ENCODE assay signal across 10 cellular contexts in genomic region chr22:37976022-37976421, GRCh38. TPM values are rescaled to one million over a fixed set of nuclear protein-coding genes. Genes with fewer than 3 reads are reported as not detected.
"Had no signal": no experiment of that assay in that cellular context is flagged by ENCODE, and none has a peak within 500 bp of the region (broad histone marks: within the 10 kb centered on the region; RNA-seq: fewer than 3 reads in every experiment).

No MANE protein-coding gene starts in this region.

RNA-seq across cellular contexts. Expression of gene SOX10, which starts 8.3 kb away (rescaled TPM):
- total RNA-seq: activated CD4-positive, alpha-beta memory T cell treated with anti-CD3 and anti-CD28 coated beads, Interleukin-2, amount 10 ng/mL, durations not matched to agents 7 days and 5 days; activated CD4-positive, alpha-beta T cell treated with anti-CD3 and anti-CD28 coated beads for 36 hours; activated CD4-positive, alpha-beta T cell treated with anti-CD3 and anti-CD28 coated beads, Interleukin-2, amount 10 ng/mL, durations not matched to agents 7 days and 5 days; activated CD8-positive, alpha-beta memory T cell treated with anti-CD3 and anti-CD28 coated beads, Interleukin-2, amount 10 ng/mL, durations not matched to agents 7 days and 5 days; activated CD8-positive, alpha-beta T cell treated with anti-CD3 and anti-CD28 coated beads, Interleukin-2, amount 10 ng/mL, durations not matched to agents 7 days and 5 days; activated naive CD8-positive, alpha-beta T cell treated with anti-CD3 and anti-CD28 coated beads, Interleukin-2, amount 10 ng/mL, durations not matched to agents 7 days and 5 days; activated T-helper 2 cell treated with anti-CD3 and anti-CD28 coated beads, Interferon-gamma antibody, Interleukin-2, Interleukin-4, amounts not matched to agents 10 μg/mL and 5 μg/mL and 100 μg/mL, durations not matched to agents 14 hours and 24 hours and 36 hours; bronchial epithelial cell had no signal
- polyA plus RNA-seq: cardiac muscle cell had no signal

RNA-seq across cellular contexts. Expression of gene C22orf23, which starts 22.6 kb away (rescaled TPM):
- total RNA-seq: activated CD4-positive, alpha-beta memory T cell treated with anti-CD3 and anti-CD28 coated beads, Interleukin-2, amount 10 ng/mL, durations not matched to agents 7 days and 5 days; activated CD8-positive, alpha-beta T cell treated with anti-CD3 and anti-CD28 coated beads, Interleukin-2, amount 10 ng/mL, durations not matched to agents 7 days and 5 days; activated naive CD8-positive, alpha-beta T cell treated with anti-CD3 and anti-CD28 coated beads, Interleukin-2, amount 10 ng/mL, durations not matched to agents 7 days and 5 days; activated T-helper 2 cell treated with anti-CD3 and anti-CD28 coated beads, Interferon-gamma antibody, Interleukin-2, Interleukin-4, amounts not matched to agents 10 μg/mL and 5 μg/mL and 100 μg/mL, durations not matched to agents 14 hours and 24 hours and 36 hours; ascending aorta; bronchial epithelial cell had no signal
